Comparison of ENCODE assay signal across 21 cellular contexts in the genomic region with DNA sequence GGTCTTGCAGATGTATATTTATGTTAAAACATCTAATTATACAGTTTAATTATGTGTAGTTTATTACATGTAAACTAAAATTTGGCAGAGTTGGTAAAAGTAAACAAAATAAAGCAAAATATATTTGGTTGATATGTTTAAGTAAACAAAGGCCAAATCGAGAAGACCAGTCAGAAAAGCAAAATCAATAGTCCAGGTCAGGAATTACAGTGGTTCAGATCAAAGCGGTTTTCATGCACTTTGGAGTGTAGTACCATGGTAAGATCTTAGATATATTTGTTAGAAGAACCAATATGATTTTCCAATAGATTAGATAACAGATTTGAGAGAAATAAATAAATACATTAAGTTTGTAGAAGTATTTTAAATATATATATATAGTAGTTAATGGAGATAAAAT.
DNase-seq lines count a peak whose midpoint lies in the region; ATAC-seq, FAIRE-seq and TF ChIP-seq lines count a peak whose summit lies in the region.
"Had no signal": no experiment of that assay in that cellular context is flagged by ENCODE, and none has a peak within 500 bp of the region (broad histone marks: within the 10 kb centered on the region; RNA-seq: fewer than 3 reads in every experiment).

No MANE protein-coding gene starts in this region.

- no peaks in the 10 kb centered on the region for H3K9me3 ChIP-seq in upper lobe of left lung
- H3K9me3 ChIP-seq: BE2C; BLaER1 treated with 17β-estradiol and CSF1 and Interleukin-3, amounts not matched to agents 10 nM and 100 nM had no signal

- H3K27me3 ChIP-seq in upper lobe of left lung = no peaks in the 10 kb centered on the region
- H3K27me3 ChIP-seq: BE2C; BLaER1 treated with 17β-estradiol and CSF1 and Interleukin-3, amounts not matched to agents 10 nM and 100 nM had no signal

- DNase-seq in DMS53 (lab: John Stamatoyannopoulos, UW) (peak; percentile 4), DMS53 treated with DMSO at 0.1 percent for 48 hours (lab: John Stamatoyannopoulos, UW; ENCODE audit: unreplicated experiment) (no peak), NCI-H69 (lab: John Stamatoyannopoulos, UW) (peak; percentile 22), upper lobe of left lung (no peak), GM20000 (ENCODE audit: low spot score) (no peak)
- DNase-seq: BE2C; CD4-positive, alpha-beta T cell; CD8-positive, alpha-beta memory T cell; DMS 273 treated with DMSO at 0.1 percent for 48 hours; DND-41; GM23248; H7; HCEC 1CT had no signal

- TF ChIP-seq EP300 in upper lobe of left lung (IDR thresholded peaks at IDR 0.05) = no peak

- no peaks in the 10 kb centered on the region for H3K4me1 ChIP-seq in upper lobe of left lung
- H3K4me1 ChIP-seq: BE2C; BLaER1 treated with 17β-estradiol and CSF1 and Interleukin-3, amounts not matched to agents 10 nM and 100 nM had no signal

- H3K27ac ChIP-seq in upper lobe of left lung = no peak overlapping the region
- H3K27ac ChIP-seq: 22Rv1; BLaER1 treated with 17β-estradiol and CSF1 and Interleukin-3, amounts not matched to agents 10 nM and 100 nM; GM23248 had no signal

- no peak for TF ChIP-seq POLR2A in upper lobe of left lung (IDR thresholded peaks at IDR 0.05)

- peak; percentile 26 for FAIRE-seq in endometrium (lab: Jason Lieb, UNC)
- FAIRE-seq: A204.1, D721Med, G401.6, GM12892, H1 had no signal

- 64 to 71% methylated on average over 2 of the region's 2 CpGs for WGBS in upper lobe of left lung, 2 donors

- TF ChIP-seq CTCF in upper lobe of left lung (IDR thresholded peaks at IDR 0.05) (no peak), GM20000 (IDR thresholded peaks at IDR 0.05; ENCODE audit: extremely low read depth, missing control alignments) (no peak)

- H3K36me3 ChIP-seq in upper lobe of left lung = no peaks in the 10 kb centered on the region
- H3K36me3 ChIP-seq: BE2C; BLaER1 treated with 17β-estradiol and CSF1 and Interleukin-3, amounts not matched to agents 10 nM and 100 nM had no signal

- ATAC-seq in upper lobe of left lung (ENCODE audit: low FRiP score in 2 of 2) = no peak

- H3K4me3 ChIP-seq in upper lobe of left lung = no peak overlapping the region
- H3K4me3 ChIP-seq: BLaER1 treated with 17β-estradiol and CSF1 and Interleukin-3, amounts not matched to agents 10 nM and 100 nM; GM23248 had no signal

Comparison
In these comparisons a context has a peak if more than half of its experiments do, and no peak if none do; other contexts are left out.
1. DNase-seq: peak in DMS53 (single experiment) and NCI-H69 (single experiment); none in DMS53 treated with DMSO at 0.1 percent for 48 hours (single experiment), upper lobe of left lung (0 of 2) and GM20000 (single experiment).